In the genomic region with DNA sequence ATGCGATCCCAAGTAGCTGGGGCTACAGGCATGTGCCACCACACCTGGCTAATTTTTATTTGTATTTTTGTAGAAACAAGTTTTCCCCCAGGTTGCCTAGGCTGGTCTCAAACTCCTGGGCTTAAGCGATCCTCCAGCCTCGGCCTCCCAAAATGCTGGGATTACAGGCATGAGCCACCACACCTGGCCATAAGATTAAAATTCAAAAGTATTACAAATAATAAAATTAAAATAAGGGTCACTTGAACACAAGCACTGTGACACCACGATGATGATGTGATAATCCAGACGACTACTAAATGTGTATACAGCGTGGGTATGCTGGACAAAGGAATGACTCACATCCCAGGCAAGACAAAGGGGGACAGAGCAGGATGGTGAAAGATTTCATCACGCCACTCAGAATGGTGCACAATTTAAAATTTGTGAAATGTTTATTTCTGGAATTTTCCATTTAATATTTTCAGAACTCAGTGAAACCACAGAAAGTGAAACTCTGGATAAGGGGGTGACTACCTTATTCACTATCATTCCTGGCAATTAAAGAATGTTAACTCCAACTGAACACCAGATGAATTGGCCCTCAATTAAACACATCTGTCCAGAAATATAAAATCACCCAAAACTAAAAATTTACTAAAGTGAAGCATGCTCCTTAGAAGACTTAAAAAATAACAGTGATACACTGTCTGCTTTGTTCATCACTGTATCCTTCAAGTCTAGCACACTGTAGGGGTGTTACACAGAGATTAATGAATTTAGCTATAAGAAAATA, we compare ENCODE assay signal across 7 cellular contexts. TPM values are rescaled to one million over a fixed set of nuclear protein-coding genes. Genes with fewer than 3 reads are reported as not detected.
DNase-seq lines count a peak whose midpoint lies in the region; ATAC-seq, FAIRE-seq and TF ChIP-seq lines count a peak whose summit lies in the region.

No MANE protein-coding gene starts in this region.

- TF ChIP-seq POLR2A in H54 (IDR thresholded peaks at IDR 0.05; ENCODE audit: low read depth, low read length), result no peak

- H3K4me3 ChIP-seq in PC-9 (peak overlapping the region; percentile 23; the same call in 1 of the 2 replicates), psoas muscle (no peak overlapping the region)

- peaks cover 96% of the 10 kb centered on the region for H3K4me1 ChIP-seq in PC-9 (replicated peaks; ENCODE audit: insufficient read depth)
- H3K4me1 ChIP-seq in psoas muscle, result peaks cover 76% of the 10 kb centered on the region

- H4K20me1 ChIP-seq in PC-9 (ENCODE audit: insufficient read depth), result peaks cover 7% of the 10 kb centered on the region; the same call in 1 of the 2 replicates

- FAIRE-seq in H54 (lab: Jason Lieb, UNC), result peak; percentile 68

- H2AFZ ChIP-seq in PC-9, result no peak overlapping the region

- CTCF ChIA-PET in PC-9 (lab: Charles Lee), result interaction anchor here (0.6 to 0.7 kb wide), 2 partner anchors 25 to 369 kb away, joined by 3 to 6 read pairs; no protein-coding TSS in a partner anchor

- H3K9me3 ChIP-seq in PC-9 (ENCODE audit: insufficient read depth, low read depth) (no peaks in the 10 kb centered on the region), psoas muscle (no peaks in the 10 kb centered on the region)

- H3K79me2 ChIP-seq in PC-9 (ENCODE audit: low read depth), result peaks cover 99% of the 10 kb centered on the region

- BruUV-seq in PC-9 (replicated peaks; lab: Mats Ljungman, UMichigan), result TSS peak; percentile 31

- POLR2A ChIA-PET in PC-9 (lab: Charles Lee; ENCODE audit: unreplicated experiment), result interaction anchor here (0.5 to 0.7 kb wide), 5 partner anchors 9 to 419 kb away, joined by 3 to 6 read pairs (median 4); no protein-coding TSS in a partner anchor

- TF ChIP-seq CTCF in PC-9 (conservative IDR thresholded peaks at IDR 0.05) (no peak), psoas muscle (IDR thresholded peaks at IDR 0.05) (no peak)

- intact Hi-C loops in PC-9 (cut with micrococcal nuclease; ENCODE audit: unreplicated experiment), result loop anchor here (1.0 kb wide), 1 partner anchor 68 kb away; no protein-coding TSS in a partner anchor
- intact Hi-C loops in psoas muscle (cut with DNase I), result no loop called here

- H3F3A ChIP-seq in PC-9 (ENCODE audit: insufficient read depth, low read depth), result peaks cover 92% of the 10 kb centered on the region

- ATAC-seq in psoas muscle, result peak; percentile 59 to 77 (median 74)
- ATAC-seq in GM21390 (IDR thresholded peaks at IDR 0.05; ENCODE audit: unreplicated experiment), result no peak
- no peak for ATAC-seq in activated CD4-positive, CD25-positive, alpha-beta regulatory T cell treated with anti-CD3 and anti-CD28 coated beads, Interleukin-2, amount 50 U/mL, for 24 hours

- H3K9me2 ChIP-seq in PC-9 (ENCODE audit: insufficient read depth), result no peaks in the 10 kb centered on the region

- H3K27me3 ChIP-seq in PC-9 (ENCODE audit: insufficient read depth, low read depth) (no peaks in the 10 kb centered on the region), psoas muscle (ENCODE audit: insufficient read depth in 3 of 3, low read length in 2 of 3) (no peaks in the 10 kb centered on the region)

- H3K27ac ChIP-seq in PC-9, result peak overlapping the region; percentile 99
- H3K27ac ChIP-seq in psoas muscle, result peak overlapping the region; percentile 61

- peaks cover 48% of the 10 kb centered on the region for H3K36me3 ChIP-seq in PC-9 (ENCODE audit: low read depth)
- no peaks in the 10 kb centered on the region for H3K36me3 ChIP-seq in psoas muscle (ENCODE audit: insufficient read depth in 1 of 2, low read depth in 1 of 2)

- peak overlapping the region; percentile 73 for H3K4me2 ChIP-seq in PC-9

- 64 to 67% (median 66%) methylated on average over 7 of the region's 7 CpGs for WGBS in psoas muscle, 3 donors

- DNase-seq in H54 (ENCODE audit: insufficient read length, low spot score) (no peak), PC-9 (peak; percentile 41 to 89), dermis microvascular lymphatic vessel endothelial cell (ENCODE audit: low read depth in 2 of 2) (peak; percentile 85 to 96), psoas muscle (no peak), NCI-H1694 treated with DMSO at 0.1 percent for 48 hours (lab: John Stamatoyannopoulos, UW) (no peak)

RNA-seq across cellular contexts. Expression of a gene that starts 13.1 kb away (rescaled TPM):
- 61.7 and 63.1 TPM in 2 replicates for total RNA-seq in PC-9 (2021)
- total RNA-seq in dermis microvascular lymphatic vessel endothelial cell, result 33.1 and 56.3 TPM in 2 replicates
- 100 to 1,000 TPM in 2 of 4 donors, 10 to 100 TPM in 2; 49.3 to 284 (median 92.5) TPM for total RNA-seq in psoas muscle
- polyA plus RNA-seq in psoas muscle, result 10 to 100 TPM; 32.0 to 75.3 (median 72.3) TPM

Comparison
In these comparisons a context has a peak if more than half of its experiments do, and no peak if none do; other contexts are left out.
1. DNase-seq: peak in PC-9 (2 of 2) and dermis microvascular lymphatic vessel endothelial cell (2 of 2); none in H54 (single experiment), psoas muscle (0 of 2) and NCI-H1694 treated with DMSO at 0.1 percent for 48 hours (single experiment).
2. ATAC-seq: peak in psoas muscle (4 of 4); none in GM21390 (single experiment) and activated CD4-positive, CD25-positive, alpha-beta regulatory T cell treated with anti-CD3 and anti-CD28 coated beads, Interleukin-2, amount 50 U/mL, for 24 hours (0 of 2).